19 cellular contexts compared by ENCODE assay signal in the genomic region with DNA sequence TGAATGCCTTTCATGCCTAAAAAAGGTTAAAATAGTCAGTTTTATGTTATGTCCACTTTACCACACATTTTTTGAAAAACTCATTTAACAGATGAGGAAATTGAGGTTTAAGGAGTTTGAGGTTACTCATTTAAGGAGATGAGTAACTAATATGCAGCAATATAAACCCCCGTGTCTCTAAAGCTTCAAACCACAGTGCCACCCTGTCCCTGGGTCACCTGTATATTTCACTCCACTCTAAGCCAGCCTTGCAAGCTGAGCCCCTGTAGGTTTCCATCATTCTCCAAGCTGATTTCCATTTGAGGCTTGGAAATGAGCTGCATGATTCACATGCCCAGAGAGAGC.
DNase-seq lines count a peak whose midpoint lies in the region; TF ChIP-seq lines count a peak whose summit lies in the region.
"Had no signal": no experiment of that assay in that cellular context is flagged by ENCODE, and none has a peak within 500 bp of the region (broad histone marks: within the 10 kb centered on the region; RNA-seq: fewer than 3 reads in every experiment).

No MANE protein-coding gene starts in this region.

- H3K27me3 ChIP-seq in OCI-LY3 (ENCODE audit: low read depth, low read length) (peaks cover 52% of the 10 kb centered on the region), dorsolateral prefrontal cortex (no peaks in the 10 kb centered on the region)

- H3K9ac ChIP-seq in OCI-LY3 (ENCODE audit: low read length), result peak overlapping the region; percentile 4; the same call in 1 of the 2 replicates

- H3K27me3 Mint-ChIP-seq in HFFc6 (ENCODE audit: insufficient read depth) (peaks cover 5% of the 10 kb centered on the region; the same call in 1 of the 2 replicates), progenitor cell of endocrine pancreas (no peaks in the 10 kb centered on the region)

- no peaks in the 10 kb centered on the region for H4K20me1 ChIP-seq in OCI-LY3 (ENCODE audit: insufficient read depth, low read length)

- no peaks in the 10 kb centered on the region for H3K36me3 ChIP-seq in OCI-LY3 (replicated peaks; ENCODE audit: low read depth, low read length)

- peaks cover 68% of the 10 kb centered on the region for H3K4me1 ChIP-seq in OCI-LY3 (ENCODE audit: low read length)

- H3K27ac Mint-ChIP-seq in HFFc6, result peak overlapping the region; percentile 68
- H3K27ac Mint-ChIP-seq in progenitor cell of endocrine pancreas, result peak overlapping the region; percentile 79

- peak overlapping the region; percentile 68 for H3K4me2 ChIP-seq in OCI-LY3 (ENCODE audit: low read length)
- H3K4me2 ChIP-seq: PC-9 had no signal

- no peaks in the 10 kb centered on the region for H3K9me3 Mint-ChIP-seq in HFFc6
- no peaks in the 10 kb centered on the region for H3K9me3 Mint-ChIP-seq in progenitor cell of endocrine pancreas (ENCODE audit: low read depth)

- peaks cover 57% of the 10 kb centered on the region for H3K36me3 Mint-ChIP-seq in HFFc6 (ENCODE audit: low read depth)
- peaks cover 17% of the 10 kb centered on the region for H3K36me3 Mint-ChIP-seq in progenitor cell of endocrine pancreas (ENCODE audit: insufficient read depth)

- TF ChIP-seq CTCF in HFFc6 (IDR thresholded peaks at IDR 0.05), result no peak
- no peak for TF ChIP-seq CTCF in OCI-LY3 (IDR thresholded peaks at IDR 0.05; ENCODE audit: low read depth, low read length)
- TF ChIP-seq CTCF in dorsolateral prefrontal cortex (IDR thresholded peaks at IDR 0.05 in 54 of 56, conservative IDR thresholded peaks at IDR 0.05 in 2 of 56; ENCODE audit: low read depth in 1 of 56, partially characterized antibody in 56 of 56), result no peak
- no peak for TF ChIP-seq CTCF in progenitor cell of endocrine pancreas (IDR thresholded peaks at IDR 0.05; ENCODE audit: unreplicated experiment)

- intact Hi-C loops in dorsolateral prefrontal cortex (cut with DNase I), result no loop called here

- H2AFZ ChIP-seq in OCI-LY3 (ENCODE audit: low read depth, low read length), result no peak overlapping the region
- H2AFZ ChIP-seq: PC-9 had no signal

- H3K4me1 Mint-ChIP-seq in HFFc6 (ENCODE audit: low read depth) (peaks cover 67% of the 10 kb centered on the region), progenitor cell of endocrine pancreas (ENCODE audit: low read depth) (peaks cover 13% of the 10 kb centered on the region)

- no peaks in the 10 kb centered on the region; the same call in 1 of the 2 replicates for H3K9me3 ChIP-seq in OCI-LY3 (ENCODE audit: insufficient read depth, low read length)

- H3K4me3 Mint-ChIP-seq in HFFc6, result peak overlapping the region; percentile 29; the same call in 1 of the 2 replicates
- H3K4me3 Mint-ChIP-seq in progenitor cell of endocrine pancreas (ENCODE audit: low read depth), result no peak overlapping the region

- DNase-seq in HFFc6 (no peak), dorsolateral prefrontal cortex (no peak), progenitor cell of endocrine pancreas (ENCODE audit: low spot score, unreplicated experiment) (no peak), GM19238 (ENCODE audit: insufficient read length, low spot score) (no peak), erythroblast (lab: John Stamatoyannopoulos, UW) (no peak), HuH-7.5 (ENCODE audit: low spot score) (no peak)
- DNase-seq in activated CD8-positive, alpha-beta memory T cell treated with anti-CD3 and anti-CD28 coated beads, Interleukin-2, amount 50 U/mL, for 48 hours, result no peak
- DNase-seq: activated CD4-positive, alpha-beta T cell treated with anti-CD3 and anti-CD28 coated beads for 4 hours; activated effector memory CD4-positive, alpha-beta T cell treated with anti-CD3 and anti-CD28 coated beads, Interleukin-2, amount 50 U/mL, for 16 hours; AML-193; amniotic stem cell; COR-L47; hippocampal formation; kidney; NCI-H1436 treated with DMSO at 0.1 percent for 48 hours; NCI-H2171 treated with DMSO at 0.1 percent for 48 hours; PC-9; stimulated activated CD4-positive, alpha-beta T cell treated with anti-CD3 and anti-CD28 coated beads, Interleukin-2, amount 100 ng/mL, for 24 hours had no signal

- H3K4me3 ChIP-seq in OCI-LY3 (ENCODE audit: low read length) (peak overlapping the region; percentile 27; the same call in 1 of the 2 replicates), dorsolateral prefrontal cortex (no peak overlapping the region)
- H3K4me3 ChIP-seq: PC-9 had no signal

- peak overlapping the region; percentile 46 for H3K27ac ChIP-seq in OCI-LY3 (ENCODE audit: low read length)
- H3K27ac ChIP-seq in dorsolateral prefrontal cortex, result peak overlapping the region in 49 of 59 donors; percentile 3 to 98 (median 60)
- H3K27ac ChIP-seq: PC-9 had no signal

- no peak for TF ChIP-seq POLR2A in erythroblast (IDR thresholded peaks at IDR 0.05; ENCODE audit: low read length)

- H3K79me2 ChIP-seq in OCI-LY3 (ENCODE audit: low read length), result no peaks in the 10 kb centered on the region
